ENCODE assay signal across 1 cellular context in the genomic region with DNA sequence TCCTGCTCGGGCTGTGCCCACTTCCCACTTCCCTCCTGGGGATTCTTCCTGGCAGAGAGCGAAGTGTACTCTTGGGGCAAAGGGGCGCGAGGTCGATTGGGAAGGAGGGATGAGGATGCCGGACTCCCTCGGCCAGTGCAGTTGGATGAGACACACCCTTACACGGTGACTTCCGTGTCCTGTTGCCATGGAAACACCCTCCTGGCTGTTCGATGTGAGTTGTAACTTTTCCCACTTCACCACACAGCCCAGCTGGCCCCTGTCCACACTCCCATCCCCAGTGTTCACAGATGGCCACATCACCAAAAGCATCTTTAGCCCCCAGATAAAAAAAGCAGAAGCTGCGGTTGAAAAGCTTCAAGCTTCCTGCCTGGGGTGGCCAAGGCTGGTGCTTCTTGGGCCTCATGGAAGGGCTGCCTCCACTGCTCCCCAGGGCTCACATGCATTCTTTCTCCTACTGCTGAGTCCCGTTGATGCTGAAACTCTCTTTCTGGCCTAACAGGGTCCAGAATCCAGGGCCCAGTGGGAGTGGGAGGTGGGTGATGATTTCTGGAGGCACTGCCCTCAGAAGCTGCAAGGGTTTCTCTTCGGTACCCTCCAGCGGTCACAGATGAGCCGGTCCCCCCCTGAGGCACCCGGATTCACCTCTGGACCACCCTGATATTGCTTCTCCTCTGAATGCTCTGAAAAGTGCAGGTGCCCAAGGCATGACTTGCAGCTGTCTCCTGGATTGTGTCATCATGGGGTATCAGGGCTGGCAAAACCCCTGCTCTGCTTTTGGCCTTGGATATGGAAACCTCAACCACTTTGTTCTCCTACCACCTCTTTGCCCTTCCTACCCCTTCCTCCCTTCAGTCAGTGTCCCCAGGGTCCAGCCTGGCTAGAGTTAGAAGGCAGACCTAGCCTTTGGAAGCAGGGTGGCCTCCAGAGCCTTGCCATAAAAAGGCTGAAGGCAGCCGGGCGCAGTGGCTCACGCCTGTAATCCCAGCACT.
A peak's percentile ranks its signal among the peaks of the same experiment; 100 is the strongest.
TF ChIP-seq lines count a peak whose summit lies in the region.

No MANE protein-coding gene starts in this region.

TF ChIP-seq in GM12878, 131 proteins besides CTCF, POLR2A, EP300 and RAD21 (continued from another document and continues in another):
- 0 out of 2 replicates have a peak, but pooled peaks have one; percentile 29 for TF ChIP-seq ZNF592 (IDR thresholded peaks at IDR 0.05)
- TF ChIP-seq PAX8 (IDR thresholded peaks at IDR 0.05), result no peak
- peak; percentile 87 for TF ChIP-seq IKZF1 (conservative IDR thresholded peaks at IDR 0.05)
- peak; percentile 19; the same call in 1 of the 2 replicates for TF ChIP-seq SIN3A (IDR thresholded peaks at IDR 0.05; ENCODE audit: low read depth, low read length)
- TF ChIP-seq, protein P1, sequence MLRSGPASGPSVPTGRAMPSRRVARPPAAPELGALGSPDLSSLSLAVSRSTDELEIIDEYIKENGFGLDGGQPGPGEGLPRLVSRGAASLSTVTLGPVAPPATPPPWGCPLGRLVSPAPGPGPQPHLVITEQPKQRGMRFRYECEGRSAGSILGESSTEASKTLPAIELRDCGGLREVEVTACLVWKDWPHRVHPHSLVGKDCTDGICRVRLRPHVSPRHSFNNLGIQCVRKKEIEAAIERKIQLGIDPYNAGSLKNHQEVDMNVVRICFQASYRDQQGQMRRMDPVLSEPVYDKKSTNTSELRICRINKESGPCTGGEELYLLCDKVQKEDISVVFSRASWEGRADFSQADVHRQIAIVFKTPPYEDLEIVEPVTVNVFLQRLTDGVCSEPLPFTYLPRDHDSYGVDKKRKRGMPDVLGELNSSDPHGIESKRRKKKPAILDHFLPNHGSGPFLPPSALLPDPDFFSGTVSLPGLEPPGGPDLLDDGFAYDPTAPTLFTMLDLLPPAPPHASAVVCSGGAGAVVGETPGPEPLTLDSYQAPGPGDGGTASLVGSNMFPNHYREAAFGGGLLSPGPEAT (IDR thresholded peaks at IDR 0.05; ENCODE audit: low read depth), result peak; percentile 71; the same call in 1 of the 2 replicates
- no peak for TF ChIP-seq NR2C1 (IDR thresholded peaks at IDR 0.05)
- no peak for TF ChIP-seq ZBTB40 (IDR thresholded peaks at IDR 0.05; ENCODE audit: borderline replicate concordance)
- TF ChIP-seq SMAD5 (IDR thresholded peaks at IDR 0.05; ENCODE audit: low read depth), result no peak
- TF ChIP-seq NBN (IDR thresholded peaks at IDR 0.05), result peak; percentile 35; the same call in 1 of the 2 replicates
- 0 out of 2 replicates have a peak, but pooled peaks have one; percentile 30 for TF ChIP-seq PAX5 (IDR thresholded peaks at IDR 0.05; ENCODE audit: borderline replicate concordance, low read depth, low read length)
- TF ChIP-seq MXI1 (IDR thresholded peaks at IDR 0.05; ENCODE audit: low read depth, low read length), result no peak
- no peak for TF ChIP-seq POLR2AphosphoS2 (IDR thresholded peaks at IDR 0.05; ENCODE audit: low read depth, low read length)
- peak; percentile 61; the same call in 1 of the 2 replicates for TF ChIP-seq MEF2A (IDR thresholded peaks at IDR 0.05; ENCODE audit: insufficient read depth, low read depth, low read length)
- TF ChIP-seq SKIL (IDR thresholded peaks at IDR 0.05; ENCODE audit: low read depth, poor library complexity, severe bottlenecking), result no peak
- TF ChIP-seq ZNF384 (IDR thresholded peaks at IDR 0.05; ENCODE audit: borderline replicate concordance, low read depth, low read length), result no peak; the same call in 1 of the 2 replicates
- TF ChIP-seq EZH2 (IDR thresholded peaks at IDR 0.05; ENCODE audit: borderline replicate concordance, control insufficient read depth, low read depth, low read length), result no peak
- TF ChIP-seq SPI1 (IDR thresholded peaks at IDR 0.05; ENCODE audit: borderline replicate concordance, insufficient read depth, low read depth, low read length), result peak; percentile 73; the same call in 1 of the 2 replicates
- TF ChIP-seq ETV6 (conservative IDR thresholded peaks at IDR 0.05 in 1 of 2, IDR thresholded peaks at IDR 0.05 in 1 of 2; ENCODE audit: borderline replicate concordance in 1 of 2, low read depth in 1 of 2), result no peak
- peak in 1 of 2 experiments; percentile 60; a peak in 1 of 4 replicates for TF ChIP-seq SRF (IDR thresholded peaks at IDR 0.05; ENCODE audit: low read depth in 2 of 2, low read length in 2 of 2)
- 0 out of 2 replicates have a peak, but pooled peaks have one; percentile 36 for TF ChIP-seq HDGF (IDR thresholded peaks at IDR 0.05)
- TF ChIP-seq GABPA (IDR thresholded peaks at IDR 0.05; ENCODE audit: low read depth), result no peak
- TF ChIP-seq USF1 (IDR thresholded peaks at IDR 0.05; ENCODE audit: borderline replicate concordance, extremely low read length, insufficient read depth, low read depth, low read length), result no peak
- TF ChIP-seq MTA3 (IDR thresholded peaks at IDR 0.05; ENCODE audit: borderline replicate concordance, low read length), result no peak
- TF ChIP-seq ZZZ3 (IDR thresholded peaks at IDR 0.05; ENCODE audit: control insufficient read depth, insufficient read length, low read depth), result no peak
- no peak for TF ChIP-seq STAT3 (IDR thresholded peaks at IDR 0.05; ENCODE audit: low read depth, low read length)
- TF ChIP-seq TBL1XR1 (IDR thresholded peaks at IDR 0.05; ENCODE audit: low read depth, low read length), result no peak
- no peak for TF ChIP-seq ZBTB33 (IDR thresholded peaks at IDR 0.05)
- no peak for TF ChIP-seq ZNF24 (IDR thresholded peaks at IDR 0.05)
- no peak for TF ChIP-seq CREB1 (IDR thresholded peaks at IDR 0.05; ENCODE audit: low read depth)
- TF ChIP-seq POLR2AphosphoS5 (IDR thresholded peaks at IDR 0.05; ENCODE audit: low read length), result peak; percentile 60; the same call in 1 of the 2 replicates
- 0 out of 2 replicates have a peak, but pooled peaks have one; percentile 15 for TF ChIP-seq MYB (IDR thresholded peaks at IDR 0.05; ENCODE audit: borderline replicate concordance, low read depth, low read length)
- TF ChIP-seq CEBPB (IDR thresholded peaks at IDR 0.05; ENCODE audit: borderline replicate concordance in 1 of 2, low read depth in 2 of 2, low read length in 2 of 2), result no peak
- TF ChIP-seq YY1 (IDR thresholded peaks at IDR 0.05; ENCODE audit: low read depth, low read length), result no peak
- TF ChIP-seq ESRRA (IDR thresholded peaks at IDR 0.05; ENCODE audit: low read length), result no peak
- peak; percentile 67; the same call in 1 of the 2 replicates for TF ChIP-seq CBFB (IDR thresholded peaks at IDR 0.05; ENCODE audit: low read depth)
- TF ChIP-seq, protein P2, sequence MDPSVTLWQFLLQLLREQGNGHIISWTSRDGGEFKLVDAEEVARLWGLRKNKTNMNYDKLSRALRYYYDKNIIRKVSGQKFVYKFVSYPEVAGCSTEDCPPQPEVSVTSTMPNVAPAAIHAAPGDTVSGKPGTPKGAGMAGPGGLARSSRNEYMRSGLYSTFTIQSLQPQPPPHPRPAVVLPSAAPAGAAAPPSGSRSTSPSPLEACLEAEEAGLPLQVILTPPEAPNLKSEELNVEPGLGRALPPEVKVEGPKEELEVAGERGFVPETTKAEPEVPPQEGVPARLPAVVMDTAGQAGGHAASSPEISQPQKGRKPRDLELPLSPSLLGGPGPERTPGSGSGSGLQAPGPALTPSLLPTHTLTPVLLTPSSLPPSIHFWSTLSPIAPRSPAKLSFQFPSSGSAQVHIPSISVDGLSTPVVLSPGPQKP (IDR thresholded peaks at IDR 0.05; ENCODE audit: low read depth, low read length), result no peak; the same call in 1 of the 2 replicates
